1 cellular context compared by ENCODE assay signal in genomic region chr15:68383161-68384074, GRCh38.
A peak's percentile ranks its signal among the peaks of the same experiment; 100 is the strongest.
TF ChIP-seq lines count a peak whose summit lies in the region.

No MANE protein-coding gene starts in this region.

TF ChIP-seq in K562, 482 proteins besides CTCF, POLR2A, EP300 and RAD21 (continued from another document):
- TF ChIP-seq SMC3 (conservative IDR thresholded peaks at IDR 0.05; ENCODE audit: insufficient read depth, low read depth, low read length) (0 out of 2 replicates have a peak, but pooled peaks have one; percentile 47), BDP1 (IDR thresholded peaks at IDR 0.05; ENCODE audit: insufficient read depth, insufficient read length) (no peak), NFIX (CRISPR knock-in tag; IDR thresholded peaks at IDR 0.05; ENCODE audit: low read depth) (no peak), ZFP91 (CRISPR knock-in tag; IDR thresholded peaks at IDR 0.05) (no peak), ID3 (CRISPR knock-in tag; IDR thresholded peaks at IDR 0.05) (no peak), ID3 (tag; IDR thresholded peaks at IDR 0.05) (no peak), SRF (CRISPR knock-in tag; IDR thresholded peaks at IDR 0.05) (no peak), SP2 (IDR thresholded peaks at IDR 0.05; ENCODE audit: extremely low read depth, low read depth, low read length, poor library complexity, severe bottlenecking) (no peak), RBM25 (IDR thresholded peaks at IDR 0.05; ENCODE audit: low read depth, low read length, severe bottlenecking) (peak; percentile 71), ZNF76 (CRISPR knock-in tag; IDR thresholded peaks at IDR 0.05; ENCODE audit: borderline replicate concordance) (no peak)
